25 cellular contexts compared by ENCODE assay signal in genomic region chr17:21425321-21425720, GRCh38. TPM values are rescaled to one million over a fixed set of nuclear protein-coding genes. Genes with fewer than 3 reads are reported as not detected.
"Had no signal": no experiment of that assay in that cellular context is flagged by ENCODE, and none has a peak within 500 bp of the region (broad histone marks: within the 10 kb centered on the region; RNA-seq: fewer than 3 reads in every experiment).

No MANE protein-coding gene starts in this region.

- H3K27ac ChIP-seq: ascending aorta, body of pancreas, Peyer's patch, RWPE1, SJCRH30, VCaP had no signal

- H3K9me3 Mint-ChIP-seq: activated CD4-positive, alpha-beta memory T cell treated with anti-CD3 and anti-CD28 coated beads for 36 hours; activated CD4-positive, alpha-beta T cell treated with anti-CD3 and anti-CD28 coated beads, Interleukin-2, amount 10 ng/mL, durations not matched to agents 7 days and 5 days; activated naive CD4-positive, alpha-beta T cell treated with anti-CD3 and anti-CD28 coated beads, Interleukin-2, amount 50 U/mL, for 24 hours; activated T-helper 1 cell treated with anti-CD3 and anti-CD28 coated beads, Interleukin-12 subunit alpha, Interleukin-12 subunit beta, Interleukin-2, Interleukin-4 antibody, amounts not matched to agents 30 ng/mL and 10 ng/mL and 1 ng/mL, durations not matched to agents 14 hours and 24 hours and 36 hours had no signal

- H3K4me3 ChIP-seq: ascending aorta, body of pancreas, Peyer's patch, SJCRH30 had no signal

- H3K4me2 ChIP-seq: SK-N-SH had no signal

- H3K4me3 Mint-ChIP-seq: activated CD4-positive, alpha-beta memory T cell treated with anti-CD3 and anti-CD28 coated beads for 36 hours; activated CD4-positive, alpha-beta T cell treated with anti-CD3 and anti-CD28 coated beads, Interleukin-2, amount 10 ng/mL, durations not matched to agents 7 days and 5 days; activated naive CD4-positive, alpha-beta T cell treated with anti-CD3 and anti-CD28 coated beads, Interleukin-2, amount 50 U/mL, for 24 hours; activated T-helper 1 cell treated with anti-CD3 and anti-CD28 coated beads, Interleukin-12 subunit alpha, Interleukin-12 subunit beta, Interleukin-2, Interleukin-4 antibody, amounts not matched to agents 30 ng/mL and 10 ng/mL and 1 ng/mL, durations not matched to agents 14 hours and 24 hours and 36 hours had no signal

- H3K27ac Mint-ChIP-seq: activated CD4-positive, alpha-beta memory T cell treated with anti-CD3 and anti-CD28 coated beads for 36 hours; activated CD4-positive, alpha-beta T cell treated with anti-CD3 and anti-CD28 coated beads, Interleukin-2, amount 10 ng/mL, durations not matched to agents 7 days and 5 days; activated naive CD4-positive, alpha-beta T cell treated with anti-CD3 and anti-CD28 coated beads, Interleukin-2, amount 50 U/mL, for 24 hours; activated T-helper 1 cell treated with anti-CD3 and anti-CD28 coated beads, Interleukin-12 subunit alpha, Interleukin-12 subunit beta, Interleukin-2, Interleukin-4 antibody, amounts not matched to agents 30 ng/mL and 10 ng/mL and 1 ng/mL, durations not matched to agents 14 hours and 24 hours and 36 hours had no signal

- ATAC-seq: body of pancreas had no signal

- DNase-seq: activated CD4-positive, alpha-beta memory T cell treated with anti-CD3 and anti-CD28 coated beads for 36 hours; activated CD4-positive, alpha-beta T cell treated with anti-CD3 and anti-CD28 coated beads, Interleukin-2, amount 10 ng/mL, durations not matched to agents 7 days and 5 days; activated CD4-positive, CD25-positive, alpha-beta regulatory T cell; activated effector memory CD4-positive, alpha-beta T cell treated with Interleukin-2 at 50 U/mL for 16 hours; activated naive CD4-positive, alpha-beta T cell; body of pancreas; central memory CD4-positive, alpha-beta T cell; MM.1S; NCI-H1105; NCI-H1436 treated with DMSO at 0.1 percent for 48 hours; NCI-H187; NCI-H2081; NCI-H510A treated with DMSO at 0.1 percent for 48 hours; Peyer's patch; Right ventricle myocardium superior; SJCRH30; SK-N-SH; T-helper 1 cell had no signal

- H3K27me3 Mint-ChIP-seq: activated CD4-positive, alpha-beta memory T cell treated with anti-CD3 and anti-CD28 coated beads for 36 hours; activated naive CD4-positive, alpha-beta T cell treated with anti-CD3 and anti-CD28 coated beads, Interleukin-2, amount 50 U/mL, for 24 hours had no signal

- H3K36me3 Mint-ChIP-seq: activated CD4-positive, alpha-beta memory T cell treated with anti-CD3 and anti-CD28 coated beads for 36 hours; activated naive CD4-positive, alpha-beta T cell treated with anti-CD3 and anti-CD28 coated beads, Interleukin-2, amount 50 U/mL, for 24 hours had no signal

- H3K4me1 ChIP-seq: ascending aorta, body of pancreas, Peyer's patch had no signal

- H3K4me1 Mint-ChIP-seq: activated CD4-positive, alpha-beta T cell treated with anti-CD3 and anti-CD28 coated beads, Interleukin-2, amount 10 ng/mL, durations not matched to agents 7 days and 5 days had no signal

- H3K36me3 ChIP-seq: ascending aorta, Peyer's patch, SJCRH30 had no signal

- H3K9me3 ChIP-seq: ascending aorta, body of pancreas, Peyer's patch, SJCRH30, SK-N-SH had no signal

- H3K9me2 ChIP-seq: SK-N-SH had no signal

- H3K27me3 ChIP-seq: ascending aorta, body of pancreas, Peyer's patch had no signal

RNA-seq across cellular contexts. Expression of gene KCNJ12, which starts 49.2 kb away (rescaled TPM):
- total RNA-seq: activated CD4-positive, alpha-beta memory T cell treated with anti-CD3 and anti-CD28 coated beads for 36 hours; activated CD4-positive, alpha-beta T cell treated with anti-CD3 and anti-CD28 coated beads, Interleukin-2, amount 10 ng/mL, durations not matched to agents 7 days and 5 days; activated CD8-positive, alpha-beta memory T cell treated with anti-CD3 and anti-CD28 coated beads for 36 hours; activated T-helper 1 cell treated with anti-CD3 and anti-CD28 coated beads, Interleukin-12 subunit alpha, Interleukin-12 subunit beta, Interleukin-2, Interleukin-4 antibody, amounts not matched to agents 30 ng/mL and 10 ng/mL and 1 ng/mL, durations not matched to agents 14 hours and 24 hours and 36 hours; T-helper 2 cell treated with Interferon-gamma antibody and Interleukin-4, amounts not matched to agents 100 ng/mL and 5 ng/mL, for 36 hours had no signal
